ENCODE assay signal across 8 cellular contexts in the genomic region with DNA sequence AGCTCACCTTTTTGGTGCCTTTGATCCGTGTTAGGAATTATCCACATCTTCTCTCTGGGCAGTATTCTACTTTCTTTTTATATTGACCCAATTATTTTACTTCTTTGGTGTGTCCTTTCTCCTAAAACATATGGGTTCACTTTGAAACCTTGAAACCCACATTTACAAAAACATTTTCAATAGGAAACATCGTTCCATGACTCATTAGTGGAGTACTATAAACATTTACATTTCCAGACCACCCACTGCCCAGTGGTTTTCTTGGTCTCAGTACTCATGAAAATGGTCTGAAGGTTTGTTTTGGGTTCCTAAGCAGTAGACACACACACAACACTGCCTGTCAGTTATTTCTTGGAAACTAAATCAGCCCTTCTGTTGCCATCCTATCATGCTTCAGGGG.
DNase-seq lines count a peak whose midpoint lies in the region; ATAC-seq and TF ChIP-seq lines count a peak whose summit lies in the region.
"Not testable (repeated sequence)": the region's sequence is repeated elsewhere in the genome, so short reads cannot be mapped to it uniquely, and the experiment has no call there.

No MANE protein-coding gene starts in this region.

- not testable (repeated sequence) for H3K36me3 ChIP-seq in CD8-positive, alpha-beta T cell (ENCODE audit: insufficient read depth, low read length)

- H3K27ac ChIP-seq in CD8-positive, alpha-beta T cell (ENCODE audit: low read depth, low read length): not testable (repeated sequence)

- not testable (repeated sequence) for ATAC-seq in CD8-positive, alpha-beta T cell

- H3K9me3 ChIP-seq in CD8-positive, alpha-beta T cell (ENCODE audit: low read length): not testable (repeated sequence)

- TF ChIP-seq CTCF in CD8-positive, alpha-beta T cell (IDR thresholded peaks at IDR 0.05); brain (conservative IDR thresholded peaks at IDR 0.05); fibroblast of villous mesenchyme (IDR thresholded peaks at IDR 0.05; ENCODE audit: insufficient read depth, low read depth, low read length); nephron (IDR thresholded peaks at IDR 0.05; ENCODE audit: unreplicated experiment in 3 of 3); type B pancreatic cell (conservative IDR thresholded peaks at IDR 0.05): not testable (repeated sequence)

- POLR2A ChIA-PET in CD8-positive, alpha-beta T cell (lab: Charles Lee): not testable (repeated sequence)

- intact Hi-C loops in CD8-positive, alpha-beta T cell (cut with DNase I, micrococcal nuclease): loop anchor here in 1 of 2 experiments (5.0 kb wide), 1 partner anchor 43 kb away; no protein-coding TSS in a partner anchor
- intact Hi-C loops in activated CD4-positive, alpha-beta T cell treated with anti-CD3 and anti-CD28 coated beads, Interleukin-2, amount 10 ng/mL, durations not matched to agents 24 days and 14 days (cut with micrococcal nuclease); activated T-helper 2 cell treated with anti-CD3 and anti-CD28 coated beads, Interferon-gamma antibody, Interleukin-2, Interleukin-4, amounts not matched to agents 10 μg/mL and 5 μg/mL and 100 μg/mL, durations not matched to agents 14 hours and 24 hours and 36 hours (cut with micrococcal nuclease): not testable (repeated sequence)

- H3K4me3 Mint-ChIP-seq in CD8-positive, alpha-beta T cell: peak overlapping the region; percentile 95
- H3K4me3 Mint-ChIP-seq in IgD-negative memory B cell: peak overlapping the region; percentile 65 to 99 (median 88)
- peak overlapping the region; percentile 48 for H3K4me3 Mint-ChIP-seq in activated CD4-positive, alpha-beta T cell treated with anti-CD3 and anti-CD28 coated beads, Interleukin-2, amount 10 ng/mL, durations not matched to agents 24 days and 14 days
- H3K4me3 Mint-ChIP-seq in activated T-helper 2 cell treated with anti-CD3 and anti-CD28 coated beads, Interferon-gamma antibody, Interleukin-2, Interleukin-4, amounts not matched to agents 10 μg/mL and 5 μg/mL and 100 μg/mL, durations not matched to agents 14 hours and 24 hours and 36 hours (ENCODE audit: low read depth): peak overlapping the region; percentile 69
- H3K4me3 Mint-ChIP-seq in brain: peak overlapping the region; percentile 63 to 80 (median 73)
- H3K4me3 Mint-ChIP-seq in nephron: peak overlapping the region; percentile 71 to 89 (median 78)
- peak overlapping the region; percentile 75 for H3K4me3 Mint-ChIP-seq in type B pancreatic cell

- not testable (repeated sequence) for H3K4me1 ChIP-seq in CD8-positive, alpha-beta T cell (ENCODE audit: insufficient read depth, low read length)

- H3K27ac Mint-ChIP-seq in CD8-positive, alpha-beta T cell: not testable (repeated sequence)
- H3K27ac Mint-ChIP-seq in IgD-negative memory B cell (peak overlapping the region in 2 of 3 donors; percentile 59 to 75), brain (peak overlapping the region in 1 of 5 experiments; percentile 59), nephron (peak overlapping the region in 2 of 3 experiments; percentile 60 to 66), type B pancreatic cell (peak overlapping the region; percentile 6)
- H3K27ac Mint-ChIP-seq in activated CD4-positive, alpha-beta T cell treated with anti-CD3 and anti-CD28 coated beads, Interleukin-2, amount 10 ng/mL, durations not matched to agents 24 days and 14 days: peak overlapping the region; percentile 96
- H3K27ac Mint-ChIP-seq in activated T-helper 2 cell treated with anti-CD3 and anti-CD28 coated beads, Interferon-gamma antibody, Interleukin-2, Interleukin-4, amounts not matched to agents 10 μg/mL and 5 μg/mL and 100 μg/mL, durations not matched to agents 14 hours and 24 hours and 36 hours: peak overlapping the region; percentile 70

- H3K27me3 ChIP-seq in CD8-positive, alpha-beta T cell (ENCODE audit: insufficient read depth, low read length): not testable (repeated sequence)

- H3K9me3 Mint-ChIP-seq in CD8-positive, alpha-beta T cell; IgD-negative memory B cell; activated CD4-positive, alpha-beta T cell treated with anti-CD3 and anti-CD28 coated beads, Interleukin-2, amount 10 ng/mL, durations not matched to agents 24 days and 14 days; activated T-helper 2 cell treated with anti-CD3 and anti-CD28 coated beads, Interferon-gamma antibody, Interleukin-2, Interleukin-4, amounts not matched to agents 10 μg/mL and 5 μg/mL and 100 μg/mL, durations not matched to agents 14 hours and 24 hours and 36 hours; brain; nephron; type B pancreatic cell: not testable (repeated sequence)

- peaks cover 15% of the 10 kb centered on the region for H3K36me3 Mint-ChIP-seq in CD8-positive, alpha-beta T cell
- not testable (repeated sequence) for H3K36me3 Mint-ChIP-seq in IgD-negative memory B cell; activated CD4-positive, alpha-beta T cell treated with anti-CD3 and anti-CD28 coated beads, Interleukin-2, amount 10 ng/mL, durations not matched to agents 24 days and 14 days (ENCODE audit: low read depth); brain; nephron (ENCODE audit: low read depth); type B pancreatic cell
- H3K36me3 Mint-ChIP-seq in activated T-helper 2 cell treated with anti-CD3 and anti-CD28 coated beads, Interferon-gamma antibody, Interleukin-2, Interleukin-4, amounts not matched to agents 10 μg/mL and 5 μg/mL and 100 μg/mL, durations not matched to agents 14 hours and 24 hours and 36 hours (ENCODE audit: low read depth): peaks cover 14% of the 10 kb centered on the region

- H3K4me1 Mint-ChIP-seq in CD8-positive, alpha-beta T cell (ENCODE audit: low read depth): peaks cover 28% of the 10 kb centered on the region
- peaks cover 7 to 28% (median 12%) of the 10 kb centered on the region in 3 donors for H3K4me1 Mint-ChIP-seq in IgD-negative memory B cell
- H3K4me1 Mint-ChIP-seq in activated CD4-positive, alpha-beta T cell treated with anti-CD3 and anti-CD28 coated beads, Interleukin-2, amount 10 ng/mL, durations not matched to agents 24 days and 14 days: peaks cover 31% of the 10 kb centered on the region
- peaks cover 25% of the 10 kb centered on the region for H3K4me1 Mint-ChIP-seq in activated T-helper 2 cell treated with anti-CD3 and anti-CD28 coated beads, Interferon-gamma antibody, Interleukin-2, Interleukin-4, amounts not matched to agents 10 μg/mL and 5 μg/mL and 100 μg/mL, durations not matched to agents 14 hours and 24 hours and 36 hours (ENCODE audit: low read depth)
- H3K4me1 Mint-ChIP-seq in brain: peaks cover 38% of the 10 kb centered on the region
- H3K4me1 Mint-ChIP-seq in nephron: peaks cover 33% of the 10 kb centered on the region
- H3K4me1 Mint-ChIP-seq in type B pancreatic cell (ENCODE audit: unreplicated experiment): peaks cover 11% of the 10 kb centered on the region

- not testable (repeated sequence) for DNase-seq in CD8-positive, alpha-beta T cell; activated CD4-positive, alpha-beta T cell treated with anti-CD3 and anti-CD28 coated beads, Interleukin-2, amount 10 ng/mL, durations not matched to agents 24 days and 14 days; activated T-helper 2 cell treated with anti-CD3 and anti-CD28 coated beads, Interferon-gamma antibody, Interleukin-2, Interleukin-4, amounts not matched to agents 10 μg/mL and 5 μg/mL and 100 μg/mL, durations not matched to agents 14 hours and 24 hours and 36 hours (ENCODE audit: low spot score); type B pancreatic cell (ENCODE audit: extremely low spot score, unreplicated experiment)
- peak; percentile 69 for DNase-seq in fibroblast of villous mesenchyme (ENCODE audit: low read depth)

- not testable (repeated sequence) for H3K27me3 Mint-ChIP-seq in CD8-positive, alpha-beta T cell (ENCODE audit: low read depth); IgD-negative memory B cell; activated CD4-positive, alpha-beta T cell treated with anti-CD3 and anti-CD28 coated beads, Interleukin-2, amount 10 ng/mL, durations not matched to agents 24 days and 14 days; activated T-helper 2 cell treated with anti-CD3 and anti-CD28 coated beads, Interferon-gamma antibody, Interleukin-2, Interleukin-4, amounts not matched to agents 10 μg/mL and 5 μg/mL and 100 μg/mL, durations not matched to agents 14 hours and 24 hours and 36 hours (ENCODE audit: low read depth); type B pancreatic cell
- H3K27me3 Mint-ChIP-seq in brain (peaks cover 35% of the 10 kb centered on the region), nephron (ENCODE audit: low read depth) (peaks cover 11% of the 10 kb centered on the region)

- not testable (repeated sequence) for H3K4me3 ChIP-seq in CD8-positive, alpha-beta T cell (ENCODE audit: low read depth, low read length); fibroblast of villous mesenchyme (ENCODE audit: low read depth, low read length)

- CTCF ChIA-PET in CD8-positive, alpha-beta T cell (lab: Charles Lee): not testable (repeated sequence)
